Comparison of ENCODE assay signal across 18 cellular contexts in genomic region chr9:73011346-73011745, GRCh38. TPM values are rescaled to one million over a fixed set of nuclear protein-coding genes. Genes with fewer than 3 reads are reported as not detected.
A peak's percentile ranks its signal among the peaks of the same experiment; 100 is the strongest.
DNase-seq lines count a peak whose midpoint lies in the region; ATAC-seq and TF ChIP-seq lines count a peak whose summit lies in the region.
"Had no signal": no experiment of that assay in that cellular context is flagged by ENCODE, and none has a peak within 500 bp of the region (broad histone marks: within the 10 kb centered on the region; RNA-seq: fewer than 3 reads in every experiment).

No MANE protein-coding gene starts in this region.

- TF ChIP-seq CTCF in esophagus squamous epithelium (IDR thresholded peaks at IDR 0.05) = no peak

- H3K27ac ChIP-seq in subcutaneous abdominal adipose tissue (ENCODE audit: low read depth, low read length) = peak overlapping the region; percentile 12
- H3K27ac ChIP-seq in esophagus squamous epithelium = peak overlapping the region in 1 of 4 donors; percentile 51
- H3K27ac ChIP-seq: heart right ventricle had no signal

- TF ChIP-seq POLR2A in esophagus squamous epithelium (IDR thresholded peaks at IDR 0.05) = no peak

- H3K4me3 ChIP-seq in subcutaneous abdominal adipose tissue (ENCODE audit: low read depth in 1 of 5, low read length in 5 of 5) = no peak overlapping the region
- no peak overlapping the region for H3K4me3 ChIP-seq in esophagus squamous epithelium
- H3K4me3 ChIP-seq: heart right ventricle had no signal

- ATAC-seq in HG02759 (IDR thresholded peaks at IDR 0.05; ENCODE audit: unreplicated experiment) = no peak
- ATAC-seq in GM21360 (IDR thresholded peaks at IDR 0.05; ENCODE audit: unreplicated experiment) = no peak

- H3K36me3 ChIP-seq in subcutaneous abdominal adipose tissue (ENCODE audit: control insufficient read depth in 5 of 5, insufficient read depth in 5 of 5, low read length in 5 of 5) (no peaks in the 10 kb centered on the region), esophagus squamous epithelium (no peaks in the 10 kb centered on the region)
- H3K36me3 ChIP-seq: heart right ventricle had no signal

- DNase-seq in GM04504 (ENCODE audit: low read depth) (peak; percentile 68), astrocyte of the hippocampus (ENCODE audit: low read depth, low spot score) (peak; percentile 54), fibroblast of the conjunctiva (ENCODE audit: low read depth) (peak; percentile 32), esophagus squamous epithelium (lab: John Stamatoyannopoulos, UW) (no peak), DMS53 (lab: John Stamatoyannopoulos, UW) (no peak)
- DNase-seq: activated CD4-positive, alpha-beta T cell treated with anti-CD3 and anti-CD28 coated beads for 4 hours; activated T-cell treated with anti-CD3 and anti-CD28 coated beads, Interleukin-2, amount 50 U/mL, for 24 hours; effector memory CD4-positive, alpha-beta T cell; GF-D8; heart right ventricle; naive B cell; NCI-H2029; NCI-H82; stimulated activated CD4-positive, alpha-beta T cell treated with anti-CD3 and anti-CD28 coated beads, Interleukin-4, amount 100 ng/mL, for 24 hours had no signal

- H3K4me1 ChIP-seq in subcutaneous abdominal adipose tissue (ENCODE audit: control insufficient read depth in 5 of 5, insufficient read depth in 5 of 5, low read length in 5 of 5) (peaks cover 0 to 5% (median 4%) of the 10 kb centered on the region in 5 donors), esophagus squamous epithelium (peaks cover 0 to 4% (median 0%) of the 10 kb centered on the region in 3 donors)

- no peak overlapping the region for H3K9ac ChIP-seq in subcutaneous abdominal adipose tissue (ENCODE audit: low read length in 5 of 5)

- intact Hi-C loops in esophagus squamous epithelium (cut with DNase I) = no loop called here

- no peaks in the 10 kb centered on the region for H3K9me3 ChIP-seq in subcutaneous abdominal adipose tissue (ENCODE audit: control insufficient read depth in 5 of 5, low read length in 5 of 5)
- no peaks in the 10 kb centered on the region for H3K9me3 ChIP-seq in esophagus squamous epithelium
- H3K9me3 ChIP-seq: heart right ventricle had no signal

- 34 to 36% methylated on average over 2 of the region's 2 CpGs for WGBS in esophagus squamous epithelium, 2 donors

- H3K27me3 ChIP-seq in subcutaneous abdominal adipose tissue (ENCODE audit: control insufficient read depth in 5 of 5, insufficient read depth in 4 of 5, low read length in 5 of 5) = no peaks in the 10 kb centered on the region
- H3K27me3 ChIP-seq in esophagus squamous epithelium = no peaks in the 10 kb centered on the region
- H3K27me3 ChIP-seq: heart right ventricle had no signal

RNA-seq across cellular contexts. Expression of gene ALDH1A1, which starts 58.5 kb away (rescaled TPM):
- total RNA-seq in esophagus squamous epithelium = 10 to 100 TPM in 3 of 4 donors, 1 to 10 TPM in 1; 2.9 to 56.6 (median 27.5) TPM
- total RNA-seq: RPMI7951 had no signal

Comparison
In these comparisons a context has a peak if more than half of its experiments do, and no peak if none do; other contexts are left out.
1. DNase-seq: peak in GM04504 (single experiment), astrocyte of the hippocampus (single experiment) and fibroblast of the conjunctiva (single experiment); none in esophagus squamous epithelium (single experiment) and DMS53 (single experiment).